In the genomic region with DNA sequence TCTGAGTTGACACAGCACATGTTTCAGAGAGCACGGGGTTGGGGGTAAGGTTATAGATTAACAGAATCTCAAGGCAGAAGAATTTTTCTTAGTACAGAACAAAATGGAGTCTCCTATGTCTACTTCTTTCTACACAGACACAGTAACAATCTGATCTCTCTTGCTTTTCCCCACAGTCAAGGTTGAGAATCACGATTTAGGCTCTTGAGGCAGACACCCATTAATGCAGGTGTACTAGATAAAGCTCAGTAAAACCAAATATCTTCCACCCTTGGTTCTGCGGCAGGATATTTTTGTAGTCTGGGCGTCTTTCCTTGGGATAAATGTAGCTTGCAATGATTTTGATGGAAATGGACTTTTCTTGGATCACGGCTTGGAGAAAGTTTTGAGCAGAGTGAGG, we compare ENCODE assay signal across 6 cellular contexts. TPM values are rescaled to one million over a fixed set of nuclear protein-coding genes. Genes with fewer than 3 reads are reported as not detected.
"Had no signal": no experiment of that assay in that cellular context is flagged by ENCODE, and none has a peak within 500 bp of the region (broad histone marks: within the 10 kb centered on the region; RNA-seq: fewer than 3 reads in every experiment).

No MANE protein-coding gene starts in this region.

RNA-seq across cellular contexts. Expression of gene SLC52A1, which starts 40.2 kb away (rescaled TPM):
- total RNA-seq: activated naive CD8-positive, alpha-beta T cell treated with anti-CD3 and anti-CD28 coated beads for 36 hours; cardiac septum; Right ventricle myocardium superior; SJCRH30 had no signal
- polyA plus RNA-seq: adipose tissue had no signal

RNA-seq across cellular contexts. Expression of gene USP6, which starts 40.4 kb away (rescaled TPM):
- total RNA-seq: Right ventricle myocardium superior, SJCRH30 had no signal
- polyA plus RNA-seq: SK-N-SH had no signal
